ENCODE assay signal across 21 cellular contexts in genomic region chr1:92820024-92820423, GRCh38. TPM values are rescaled to one million over a fixed set of nuclear protein-coding genes. Genes with fewer than 3 reads are reported as not detected.
A peak's percentile ranks its signal among the peaks of the same experiment; 100 is the strongest.
DNase-seq lines count a peak whose midpoint lies in the region; ATAC-seq and TF ChIP-seq lines count a peak whose summit lies in the region.
"Had no signal": no experiment of that assay in that cellular context is flagged by ENCODE, and none has a peak within 500 bp of the region (broad histone marks: within the 10 kb centered on the region; RNA-seq: fewer than 3 reads in every experiment).

No MANE protein-coding gene starts in this region.

- peaks cover 6% of the 10 kb centered on the region for H3K27me3 Mint-ChIP-seq in neural progenitor cell (ENCODE audit: insufficient read depth, low read depth)

- no peak overlapping the region for H3K4me3 ChIP-seq in epithelial cell of esophagus (ENCODE audit: low read length)
- H3K4me3 ChIP-seq in neural progenitor cell: no peak overlapping the region
- no peak overlapping the region for H3K4me3 ChIP-seq in ovary
- H3K4me3 ChIP-seq: pancreas, suprapubic skin had no signal

- H3K9me3 Mint-ChIP-seq in neural progenitor cell: no peaks in the 10 kb centered on the region
- H3K9me3 Mint-ChIP-seq: activated naive CD4-positive, alpha-beta T cell treated with anti-CD3 and anti-CD28 coated beads, Interleukin-2, amount 50 U/mL, for 72 hours had no signal

- TF ChIP-seq POLR2A in ovary (IDR thresholded peaks at IDR 0.05): no peak

- WGBS in ovary, 3 donors: 50 to 57% (median 56%) methylated on average over 3 of the region's 3 CpGs

- no peaks in the 10 kb centered on the region for H3K36me3 Mint-ChIP-seq in neural progenitor cell
- H3K36me3 Mint-ChIP-seq: activated naive CD4-positive, alpha-beta T cell treated with anti-CD3 and anti-CD28 coated beads, Interleukin-2, amount 50 U/mL, for 72 hours had no signal

- peak overlapping the region; percentile 20 for H2AFZ ChIP-seq in neural progenitor cell (replicated peaks)

- H3K36me3 ChIP-seq in neural progenitor cell: no peaks in the 10 kb centered on the region
- no peaks in the 10 kb centered on the region for H3K36me3 ChIP-seq in ovary
- H3K36me3 ChIP-seq: pancreas, suprapubic skin had no signal

- H3K4me2 ChIP-seq in neural progenitor cell: no peak overlapping the region

- no peak for ATAC-seq in HG02852 (IDR thresholded peaks at IDR 0.05; ENCODE audit: unreplicated experiment)
- ATAC-seq: activated CD4-positive, CD25-positive, alpha-beta regulatory T cell treated with anti-CD3 and anti-CD28 coated beads, Interleukin-2, amount 50 U/mL, for 24 hours; activated naive CD4-positive, alpha-beta T cell treated with anti-CD3 and anti-CD28 coated beads, Interleukin-2, amount 50 U/mL, for 72 hours; pancreas; right cardiac atrium; Right ventricle myocardium inferior had no signal

- no peaks in the 10 kb centered on the region for H3F3A ChIP-seq in neural progenitor cell (ENCODE audit: low read depth)

- no peaks in the 10 kb centered on the region for H3K9me3 ChIP-seq in neural progenitor cell (ENCODE audit: low read depth)
- no peaks in the 10 kb centered on the region for H3K9me3 ChIP-seq in ovary
- H3K9me3 ChIP-seq: pancreas, suprapubic skin had no signal

- DNase-seq in AG20443 (ENCODE audit: low spot score) (peak; percentile 56), LHCN-M2 (ENCODE audit: low read depth) (peak; percentile 25), epithelial cell of esophagus (ENCODE audit: low read depth) (peak; percentile 35), neural progenitor cell (ENCODE audit: low spot score) (no peak), GDM1 (lab: John Stamatoyannopoulos, UW) (no peak), NK-92 (lab: John Stamatoyannopoulos, UW; ENCODE audit: unreplicated experiment) (no peak), ovary (no peak)
- DNase-seq: activated CD8-positive, alpha-beta memory T cell treated with anti-CD3 and anti-CD28 coated beads for 24 hours; AML-193; DMS79 treated with DMSO at 0.1 percent for 48 hours; foreskin melanocyte; hypothalamus; NCI-H1417; NCI-H526; pancreas; right cardiac atrium had no signal

- peaks cover 3% of the 10 kb centered on the region for H3K4me1 Mint-ChIP-seq in neural progenitor cell

- H3K9ac ChIP-seq in neural progenitor cell: no peak overlapping the region

- H4K20me1 ChIP-seq in neural progenitor cell (ENCODE audit: low read depth): no peaks in the 10 kb centered on the region

- H3K4me1 ChIP-seq in neural progenitor cell: no peaks in the 10 kb centered on the region
- H3K4me1 ChIP-seq in ovary (ENCODE audit: insufficient read depth): no peaks in the 10 kb centered on the region
- H3K4me1 ChIP-seq: pancreas, suprapubic skin had no signal

- H3K27me3 ChIP-seq in neural progenitor cell (no peaks in the 10 kb centered on the region), ovary (no peaks in the 10 kb centered on the region)
- H3K27me3 ChIP-seq: pancreas, suprapubic skin had no signal

- TF ChIP-seq EP300 in ovary (IDR thresholded peaks at IDR 0.05): no peak

- no peak overlapping the region for H3K27ac Mint-ChIP-seq in neural progenitor cell
- H3K27ac Mint-ChIP-seq: activated naive CD4-positive, alpha-beta T cell treated with anti-CD3 and anti-CD28 coated beads, Interleukin-2, amount 50 U/mL, for 72 hours had no signal

- H3K27ac ChIP-seq in neural progenitor cell: no peak overlapping the region
- no peak overlapping the region for H3K27ac ChIP-seq in ovary
- H3K27ac ChIP-seq: pancreas, suprapubic skin had no signal

- H3K4me3 Mint-ChIP-seq in neural progenitor cell: no peak overlapping the region

- intact Hi-C loops in ovary (cut with DNase I): no loop called here

- H3K79me2 ChIP-seq in neural progenitor cell (ENCODE audit: low read depth): no peaks in the 10 kb centered on the region

- no peak for TF ChIP-seq CTCF in epithelial cell of esophagus (IDR thresholded peaks at IDR 0.05; ENCODE audit: insufficient read depth, low read depth, low read length, missing control alignments)
- TF ChIP-seq CTCF in neural progenitor cell (IDR thresholded peaks at IDR 0.05): no peak
- TF ChIP-seq CTCF in ovary (IDR thresholded peaks at IDR 0.05): no peak

RNA-seq across cellular contexts. Expression of gene RPL5, which starts 11.8 kb away (rescaled TPM):
- 1,275 and 1,299 TPM in 2 replicates for total RNA-seq in LHCN-M2 (2014; rRNA removed)
- polyA plus RNA-seq in LHCN-M2 (2012): 1,733 TPM
- total RNA-seq in neural progenitor cell (ENCODE audit: low replicate concordance): 3,057 and 3,732 TPM in 2 replicates
- total RNA-seq in ovary: 1,000 to 10,000 TPM; 1,987 to 4,964 (median 2,752) TPM
- polyA plus RNA-seq in ovary: 1,000 to 10,000 TPM; 3,513 to 4,311 TPM

RNA-seq across cellular contexts. Expression of gene EVI5, which starts 35.1 kb away (rescaled TPM):
- total RNA-seq in LHCN-M2 (2014; rRNA removed) (11.4 and 15.6 TPM in 2 replicates), neural progenitor cell (ENCODE audit: low replicate concordance) (13.7 TPM in 2 replicates), ovary (10 to 100 TPM; 14.8 to 36.7 (median 30.7) TPM)
- polyA plus RNA-seq in LHCN-M2 (2012): 5.8 TPM
- 10 to 100 TPM in 1 of 2 donors, 1 to 10 TPM in 1; 4.4 to 11.7 TPM for polyA plus RNA-seq in ovary

Comparison
In these comparisons a context has a peak if more than half of its experiments do, and no peak if none do; other contexts are left out.
1. DNase-seq: peak in AG20443 (single experiment), LHCN-M2 (single experiment) and epithelial cell of esophagus (single experiment); none in neural progenitor cell (single experiment), GDM1 (single experiment), NK-92 (single experiment) and ovary (0 of 5).